ENCODE assay signal across 32 cellular contexts in the genomic region with DNA sequence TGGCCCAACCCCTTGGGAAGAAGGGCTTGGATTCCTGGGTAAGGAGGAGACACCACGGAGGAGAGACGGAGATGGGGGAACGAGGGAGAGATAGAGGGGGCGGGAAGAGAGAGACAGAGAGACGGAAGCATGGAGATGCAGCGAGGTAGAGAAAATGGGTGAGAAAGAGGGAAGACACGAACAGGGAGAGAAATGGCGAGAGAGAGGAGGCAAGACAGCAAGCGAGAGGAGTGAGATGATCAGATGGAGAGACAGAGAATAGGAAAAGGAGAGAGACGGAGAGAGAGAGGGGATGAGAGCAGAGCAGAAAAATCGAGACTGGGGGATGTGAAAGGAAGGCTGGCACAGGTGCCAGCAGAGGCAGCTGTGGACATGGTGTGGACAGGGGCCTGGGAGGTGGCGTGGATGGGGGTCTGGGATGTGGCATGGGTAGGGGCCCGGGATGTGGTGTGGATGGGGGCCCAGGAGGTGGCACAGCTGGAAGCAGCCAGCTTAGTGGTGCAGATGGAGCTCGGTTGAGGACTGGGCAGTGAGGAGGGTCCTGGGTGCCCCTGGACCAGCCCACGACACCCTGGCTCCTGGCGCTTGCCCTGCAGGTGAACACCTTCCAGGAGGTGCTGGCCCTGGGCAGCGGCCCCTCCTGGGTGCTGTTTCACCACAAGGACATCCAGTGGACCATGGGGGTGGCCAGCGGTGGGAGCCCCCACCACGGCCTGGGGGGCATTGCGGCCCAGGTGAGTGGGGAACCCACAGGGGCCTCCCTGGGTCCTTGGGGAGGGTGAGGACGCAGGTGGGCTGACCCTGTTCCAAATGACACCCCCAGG. TPM values are rescaled to one million over a fixed set of nuclear protein-coding genes. Genes with fewer than 3 reads are reported as not detected.
"Had no signal": no experiment of that assay in that cellular context is flagged by ENCODE, and none has a peak within 500 bp of the region (broad histone marks: within the 10 kb centered on the region; RNA-seq: fewer than 3 reads in every experiment).

No MANE protein-coding gene starts in this region.

- H3K27me3 ChIP-seq: ascending aorta, cardiac muscle cell, gastrocnemius medialis, right lobe of liver, stomach, suprapubic skin, tibial nerve had no signal

- H3K4me1 ChIP-seq: adrenal gland, ascending aorta, gastrocnemius medialis, stomach, suprapubic skin, tibial nerve had no signal

- H3K36me3 Mint-ChIP-seq: activated naive CD4-positive, alpha-beta T cell treated with anti-CD3 and anti-CD28 coated beads, Interleukin-2, amount 50 U/mL, for 72 hours; brain had no signal

- H3K4me1 Mint-ChIP-seq: activated CD4-positive, alpha-beta memory T cell treated with anti-CD3 and anti-CD28 coated beads, Interleukin-2, amount 10 ng/mL, durations not matched to agents 7 days and 5 days; brain had no signal

- H3K4me3 ChIP-seq: adrenal gland, ascending aorta, cardiac muscle cell, coronary artery, gastrocnemius medialis, right lobe of liver, stomach, suprapubic skin, tibial nerve had no signal

- DNase-seq: activated CD4-positive, alpha-beta memory T cell treated with anti-CD3 and anti-CD28 coated beads, Interleukin-2, amount 10 ng/mL, durations not matched to agents 7 days and 5 days; activated CD4-positive, alpha-beta T cell treated with anti-CD3 and anti-CD28 coated beads for 48 hours; activated CD8-positive, alpha-beta memory T cell treated with anti-CD3 and anti-CD28 coated beads, Interleukin-2, amount 50 U/mL, for 48 hours; activated gamma-delta T cell treated with Interleukin-2 at 50 U/mL for 16 hours; activated T-cell treated with anti-CD3 and anti-CD28 coated beads, Interleukin-2, amount 50 U/mL, for 24 hours; adrenal gland; effector memory CD8-positive, alpha-beta T cell; erythroblast; gastrocnemius medialis; head of caudate nucleus; hippocampal formation; immature natural killer cell; kidney; midbrain; naive thymus-derived CD8-positive, alpha-beta T cell; right lobe of liver; stimulated activated CD4-positive, alpha-beta T cell treated with anti-CD3 and anti-CD28 coated beads, Interleukin-2, amount 100 ng/mL, for 48 hours; stomach had no signal

- H3K4me3 Mint-ChIP-seq: activated CD4-positive, alpha-beta memory T cell treated with anti-CD3 and anti-CD28 coated beads, Interleukin-2, amount 10 ng/mL, durations not matched to agents 7 days and 5 days; activated T-cell treated with anti-CD3 and anti-CD28 coated beads, Interleukin-2, amount 50 U/mL, for 24 hours; activated T-helper 17 cell treated with anti-CD3 and anti-CD28 coated beads, Interleukin-2, amount 50 U/mL, for 72 hours; brain; effector memory CD8-positive, alpha-beta T cell; immature natural killer cell; memory B cell; naive thymus-derived CD8-positive, alpha-beta T cell had no signal

- H3K27ac Mint-ChIP-seq: activated CD4-positive, alpha-beta memory T cell treated with anti-CD3 and anti-CD28 coated beads, Interleukin-2, amount 10 ng/mL, durations not matched to agents 7 days and 5 days; activated naive CD4-positive, alpha-beta T cell treated with anti-CD3 and anti-CD28 coated beads, Interleukin-2, amount 50 U/mL, for 72 hours; activated T-cell treated with anti-CD3 and anti-CD28 coated beads, Interleukin-2, amount 50 U/mL, for 24 hours; activated T-helper 17 cell treated with anti-CD3 and anti-CD28 coated beads, Interleukin-2, amount 50 U/mL, for 72 hours; brain; effector memory CD8-positive, alpha-beta T cell; immature natural killer cell; memory B cell had no signal

- H3K9me3 ChIP-seq: adrenal gland, gastrocnemius medialis, right lobe of liver, suprapubic skin had no signal

- ATAC-seq: activated naive CD4-positive, alpha-beta T cell treated with anti-CD3 and anti-CD28 coated beads, Interleukin-2, amount 50 U/mL, for 72 hours; activated T-helper 17 cell treated with anti-CD3 and anti-CD28 coated beads, Interleukin-2, amount 50 U/mL, for 72 hours; effector memory CD8-positive, alpha-beta T cell; gastrocnemius medialis; naive thymus-derived CD8-positive, alpha-beta T cell had no signal

- H3K27ac ChIP-seq: adrenal gland, ascending aorta, cardiac muscle cell, coronary artery, gastrocnemius medialis, right lobe of liver, stomach, suprapubic skin, tibial nerve had no signal

- H3K36me3 ChIP-seq: adrenal gland, ascending aorta, cardiac muscle cell, gastrocnemius medialis, right lobe of liver, stomach, suprapubic skin, tibial nerve had no signal

- H3K9me3 Mint-ChIP-seq: activated CD4-positive, alpha-beta memory T cell treated with anti-CD3 and anti-CD28 coated beads, Interleukin-2, amount 10 ng/mL, durations not matched to agents 7 days and 5 days; activated naive CD4-positive, alpha-beta T cell treated with anti-CD3 and anti-CD28 coated beads, Interleukin-2, amount 50 U/mL, for 72 hours; activated T-helper 17 cell treated with anti-CD3 and anti-CD28 coated beads, Interleukin-2, amount 50 U/mL, for 72 hours; effector memory CD8-positive, alpha-beta T cell; memory B cell had no signal

- H3K27me3 Mint-ChIP-seq: activated T-cell treated with anti-CD3 and anti-CD28 coated beads, Interleukin-2, amount 50 U/mL, for 24 hours had no signal

RNA-seq across cellular contexts. Expression of gene HPN, which starts 33.9 kb away (rescaled TPM):
- total RNA-seq: activated CD4-positive, alpha-beta memory T cell treated with anti-CD3 and anti-CD28 coated beads, Interleukin-2, amount 10 ng/mL, durations not matched to agents 7 days and 5 days; activated naive CD4-positive, alpha-beta T cell treated with anti-CD3 and anti-CD28 coated beads, Interleukin-2, amount 50 U/mL, for 72 hours; osteocyte; T-helper 1 cell treated with Interleukin-12 subunit alpha and Interleukin-12 subunit beta and Interleukin-4 antibody, amounts not matched to agents 30 ng/mL and 1 ng/mL, for 36 hours had no signal
- polyA plus RNA-seq: immature natural killer cell had no signal

RNA-seq across cellular contexts. Expression of gene FXYD3, which starts 40.2 kb away (rescaled TPM):
- total RNA-seq: activated CD4-positive, alpha-beta memory T cell treated with anti-CD3 and anti-CD28 coated beads, Interleukin-2, amount 10 ng/mL, durations not matched to agents 7 days and 5 days; activated naive CD4-positive, alpha-beta T cell treated with anti-CD3 and anti-CD28 coated beads, Interleukin-2, amount 50 U/mL, for 72 hours; activated T-helper 17 cell treated with anti-CD3 and anti-CD28 coated beads, Interleukin-2, amount 50 U/mL, for 72 hours; ascending aorta; cardiac muscle cell; naive thymus-derived CD8-positive, alpha-beta T cell; osteocyte; posterior vena cava; renal cortical epithelial cell; skeletal muscle tissue; T-helper 1 cell treated with Interleukin-12 subunit alpha and Interleukin-12 subunit beta and Interleukin-4 antibody, amounts not matched to agents 30 ng/mL and 1 ng/mL, for 36 hours had no signal
- polyA plus RNA-seq: immature natural killer cell; naive thymus-derived CD8-positive, alpha-beta T cell had no signal

RNA-seq across cellular contexts. Expression of gene LGI4, which starts 59.4 kb away (rescaled TPM):
- total RNA-seq: renal cortical epithelial cell had no signal
- polyA plus RNA-seq: immature natural killer cell had no signal
